In the genomic region with DNA sequence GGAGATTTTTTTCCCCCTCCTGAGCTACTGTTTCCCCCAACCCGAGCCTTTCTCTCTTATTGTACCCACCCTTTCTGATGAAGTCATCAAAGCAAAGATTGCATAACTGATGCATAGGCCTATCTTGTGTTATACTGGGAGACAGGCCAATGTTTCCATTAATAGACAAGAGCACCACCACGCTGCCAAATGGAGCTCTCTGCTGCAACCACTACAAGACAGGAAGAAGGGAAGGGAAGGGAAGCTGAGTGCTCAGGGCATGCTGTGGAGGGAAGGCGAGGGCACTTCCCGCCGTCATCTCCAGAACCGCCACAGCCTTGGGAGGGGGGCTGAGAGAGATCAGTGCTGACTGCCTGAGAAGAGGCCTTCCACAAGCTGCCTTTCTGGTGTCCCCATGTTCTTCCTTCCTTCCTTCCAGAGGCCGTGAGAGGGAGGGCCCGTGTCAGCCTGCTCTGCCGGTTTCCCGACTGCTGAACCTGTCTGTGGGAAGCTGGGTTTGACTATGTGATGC, we compare ENCODE assay signal across 9 cellular contexts.
A peak's percentile ranks its signal among the peaks of the same experiment; 100 is the strongest.
DNase-seq lines count a peak whose midpoint lies in the region; TF ChIP-seq lines count a peak whose summit lies in the region.
"Had no signal": no experiment of that assay in that cellular context is flagged by ENCODE, and none has a peak within 500 bp of the region (broad histone marks: within the 10 kb centered on the region; RNA-seq: fewer than 3 reads in every experiment).

No MANE protein-coding gene starts in this region.

- H3K9me3 Mint-ChIP-seq in H9 = no peaks in the 10 kb centered on the region; a peak in 1 of 5 replicates
- H3K9me3 Mint-ChIP-seq: CD4-positive, CD25-positive, alpha-beta regulatory T cell had no signal

- H2BK12ac ChIP-seq in H9 (ENCODE audit: insufficient read length, low read depth, low read length) = no peak overlapping the region

- H4K20me1 ChIP-seq in SK-N-SH (ENCODE audit: insufficient read depth) (no peaks in the 10 kb centered on the region), H9 (ENCODE audit: control insufficient read depth, insufficient read depth, insufficient read length) (no peaks in the 10 kb centered on the region)

- peak; percentile 49 for TF ChIP-seq RAD21 in SK-N-SH (IDR thresholded peaks at IDR 0.05; ENCODE audit: low read length)

- no peak overlapping the region for H3K18ac ChIP-seq in H9 (ENCODE audit: insufficient read length, low read depth, low read length)

- peaks cover 4% of the 10 kb centered on the region for H3F3A ChIP-seq in SK-N-SH (replicated peaks; ENCODE audit: insufficient read depth)

- H3K23me2 ChIP-seq in H9 (ENCODE audit: insufficient read length, low read depth, low read length, poor library complexity, severe bottlenecking) = no peaks in the 10 kb centered on the region

- H3K79me2 ChIP-seq in SK-N-SH (ENCODE audit: insufficient read depth) = no peaks in the 10 kb centered on the region
- no peaks in the 10 kb centered on the region for H3K79me2 ChIP-seq in parathyroid adenoma
- no peaks in the 10 kb centered on the region for H3K79me2 ChIP-seq in H9 (ENCODE audit: insufficient read depth, low read length)

- no peak overlapping the region for H2BK15ac ChIP-seq in H9 (ENCODE audit: low read depth, low read length)

- H3K56ac ChIP-seq in H9 (ENCODE audit: insufficient read length, low read depth, low read length) = no peak overlapping the region

- peaks cover 28% of the 10 kb centered on the region for H3K27me3 Mint-ChIP-seq in H9 (ENCODE audit: low read depth)

- no peak overlapping the region for H3K14ac ChIP-seq in H9 (ENCODE audit: insufficient read depth, low read length)

- no peak overlapping the region for H2BK20ac ChIP-seq in H9 (ENCODE audit: low read depth, low read length, poor library complexity, severe bottlenecking)

- H2AFZ ChIP-seq in SK-N-SH (ENCODE audit: low read depth) = peak overlapping the region; percentile 60; the same call in 1 of the 2 replicates
- peak overlapping the region; percentile 45 for H2AFZ ChIP-seq in parathyroid adenoma
- no peak overlapping the region for H2AFZ ChIP-seq in H9 (ENCODE audit: low read length)

- CTCF ChIA-PET in SK-N-SH (lab: Yijun Ruan, JAX) = interaction anchor here (0.7 to 1.7 kb wide), 11 partner anchors 9 to 513 kb away, joined by 3 to 8 read pairs (median 3); no protein-coding TSS in a partner anchor

- H3K36me3 ChIP-seq in SK-N-SH (replicated peaks in 1 of 2; ENCODE audit: control insufficient read depth in 1 of 2, insufficient read depth in 2 of 2, low read length in 1 of 2) (no peaks in the 10 kb centered on the region), parathyroid adenoma (ENCODE audit: control insufficient read depth, insufficient read depth, low read length) (no peaks in the 10 kb centered on the region)

- peak overlapping the region in 1 of 3 experiments; percentile 67; a peak in 1 of 7 replicates for H3K27ac Mint-ChIP-seq in H9
- H3K27ac Mint-ChIP-seq: CD4-positive, CD25-positive, alpha-beta regulatory T cell had no signal

- no peaks in the 10 kb centered on the region for H3K9me3 ChIP-seq in SK-N-SH
- no peaks in the 10 kb centered on the region for H3K9me3 ChIP-seq in parathyroid adenoma (ENCODE audit: control insufficient read depth, low read length)
- no peaks in the 10 kb centered on the region for H3K9me3 ChIP-seq in H9 (ENCODE audit: control insufficient read depth, low read depth, low read length)

- H3K23ac ChIP-seq in H9 (ENCODE audit: insufficient read length, low read depth, low read length) = no peak overlapping the region

- TF ChIP-seq EP300 in SK-N-SH (IDR thresholded peaks at IDR 0.05; ENCODE audit: borderline replicate concordance in 1 of 2, low read depth in 1 of 2, low read length in 1 of 2) = 0 out of 4 replicates have a peak, but pooled peaks of 1 of the 2 experiments have one; percentile 15

- peaks cover 23 to 26% of the 10 kb centered on the region in 2 experiments for H3K4me1 Mint-ChIP-seq in H9

- no peak overlapping the region for H4K8ac ChIP-seq in H9 (replicated peaks; ENCODE audit: insufficient read length, low read depth, low read length)

- H2BK5ac ChIP-seq in H9 (ENCODE audit: insufficient read length, low read length) = no peak overlapping the region

- no peak overlapping the region for H3K9ac ChIP-seq in SK-N-SH
- no peak overlapping the region for H3K9ac ChIP-seq in parathyroid adenoma
- no peak overlapping the region for H3K9ac ChIP-seq in H9 (ENCODE audit: extremely low read depth, insufficient read length, low read length)

- no peaks in the 10 kb centered on the region for H3K27me3 ChIP-seq in SK-N-SH (ENCODE audit: insufficient read depth)
- no peaks in the 10 kb centered on the region for H3K27me3 ChIP-seq in parathyroid adenoma (ENCODE audit: control insufficient read depth, insufficient read depth, low read length)
- no peaks in the 10 kb centered on the region; the same call in 1 of the 2 replicates for H3K27me3 ChIP-seq in H9 (ENCODE audit: insufficient read depth, low read length)

- H3K36me3 Mint-ChIP-seq in H9 (ENCODE audit: insufficient read depth in 1 of 3, low read depth in 3 of 3) = no peaks in the 10 kb centered on the region; a peak in 1 of 7 replicates
- H3K36me3 Mint-ChIP-seq: CD4-positive, CD25-positive, alpha-beta regulatory T cell had no signal

- H2BK120ac ChIP-seq in H9 (ENCODE audit: low read depth, low read length, poor library complexity, severe bottlenecking) = no peak overlapping the region

- no peak overlapping the region for H4K91ac ChIP-seq in H9 (ENCODE audit: insufficient read length, low read depth, low read length)

- peaks cover 12 to 45% of the 10 kb centered on the region in 2 experiments for H3K4me1 ChIP-seq in SK-N-SH (ENCODE audit: control insufficient read depth in 1 of 2, insufficient read depth in 2 of 2, low read depth in 1 of 2, low read length in 1 of 2)
- H3K4me1 ChIP-seq in parathyroid adenoma = peaks cover 10% of the 10 kb centered on the region
- peaks cover 6% of the 10 kb centered on the region; the same call in 1 of the 2 replicates for H3K4me1 ChIP-seq in H9 (ENCODE audit: insufficient read depth, low read length)

- H3T11ph ChIP-seq in H9 (ENCODE audit: low read length) = no peak overlapping the region

- peak overlapping the region; percentile 41 for H3K4me2 ChIP-seq in SK-N-SH
- no peak overlapping the region for H3K4me2 ChIP-seq in parathyroid adenoma (ENCODE audit: low read length)
- no peak overlapping the region for H3K4me2 ChIP-seq in H9 (ENCODE audit: insufficient read depth, insufficient read length, low read length)

- WGBS in SK-N-SH (ENCODE audit: low lambda C conversion rate) = 13% methylated on average over 2 of the region's 10 CpGs
- no CpG with 5 or more reads among the region's 10 CpGs for WGBS in H9 (ENCODE audit: extremely low coverage, insufficient read length, low lambda C conversion rate)

- no peak overlapping the region for H3K4me3 Mint-ChIP-seq in H9
- H3K4me3 Mint-ChIP-seq: CD4-positive, CD25-positive, alpha-beta regulatory T cell had no signal

- POLR2A ChIA-PET in SK-N-SH (lab: Yijun Ruan, JAX) = interaction anchor here (0.6 to 2.3 kb wide), 12 partner anchors 9 to 721 kb away, joined by 3 to 8 read pairs (median 4); partner anchors contain the start of gene MAML3

- H3K27ac ChIP-seq in SK-N-SH (ENCODE audit: low read depth in 2 of 2, low read length in 1 of 2) (peak overlapping the region; percentile 55 to 90), parathyroid adenoma (peak overlapping the region; percentile 80), H9 (ENCODE audit: insufficient read length, low read depth, low read length) (no peak overlapping the region)

- no peak overlapping the region for H3K4me3 ChIP-seq in SK-N-SH (ENCODE audit: low read depth in 2 of 2, low read length in 1 of 2)
- no peak overlapping the region for H3K4me3 ChIP-seq in foreskin fibroblast (ENCODE audit: low read depth in 1 of 2, low read length in 2 of 2)
- no peak overlapping the region for H3K4me3 ChIP-seq in parathyroid adenoma (ENCODE audit: low read depth, low read length)

- no peaks in the 10 kb centered on the region for H3K79me1 ChIP-seq in H9 (ENCODE audit: insufficient read depth, low read depth, low read length, poor library complexity, severe bottlenecking)

- H3K4ac ChIP-seq in H9 (ENCODE audit: low read depth, low read length) = no peak overlapping the region

- H2AK5ac ChIP-seq in H9 (ENCODE audit: insufficient read length, low read length) = no peak overlapping the region

- H3K9me2 ChIP-seq in SK-N-SH = no peaks in the 10 kb centered on the region

- peak; percentile 37 for DNase-seq in NCI-H748 (lab: John Stamatoyannopoulos, UW; ENCODE audit: unreplicated experiment)
- no peak for DNase-seq in NCI-H748 treated with DMSO at 0.1 percent for 48 hours (lab: John Stamatoyannopoulos, UW)
- DNase-seq in SK-N-SH = peak; percentile 72
- DNase-seq in foreskin fibroblast = peak; percentile 75 to 91
- no peak for DNase-seq in stimulated activated CD4-positive, alpha-beta T cell treated with anti-CD3 and anti-CD28 coated beads, Interleukin-2, amount 100 ng/mL, for 48 hours
- no peak for DNase-seq in 8988T
- DNase-seq in H9 = no peak
- DNase-seq: CD4-positive, CD25-positive, alpha-beta regulatory T cell had no signal

- TF ChIP-seq CTCF in SK-N-SH (IDR thresholded peaks at IDR 0.05) = peak; percentile 41
- TF ChIP-seq CTCF in foreskin fibroblast (IDR thresholded peaks at IDR 0.05; ENCODE audit: low read depth, low read length) = peak; percentile 25
- no peak for TF ChIP-seq CTCF in parathyroid adenoma (IDR thresholded peaks at IDR 0.05)
- no peak for TF ChIP-seq CTCF in H9 (conservative IDR thresholded peaks at IDR 0.05)

- H4K5ac ChIP-seq in H9 (ENCODE audit: insufficient read length, low read depth, low read length) = no peak overlapping the region

TF ChIP-seq in SK-N-SH, 30 proteins besides CTCF, POLR2A, EP300 and RAD21 (continues in another document):
- TF ChIP-seq, protein P1, sequence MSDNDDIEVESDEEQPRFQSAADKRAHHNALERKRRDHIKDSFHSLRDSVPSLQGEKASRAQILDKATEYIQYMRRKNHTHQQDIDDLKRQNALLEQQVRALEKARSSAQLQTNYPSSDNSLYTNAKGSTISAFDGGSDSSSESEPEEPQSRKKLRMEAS (IDR thresholded peaks at IDR 0.05; ENCODE audit: low read depth) = peak; percentile 93
- TF ChIP-seq ELF1 (IDR thresholded peaks at IDR 0.05) (0 out of 2 replicates have a peak, but pooled peaks have one; percentile 23), FOSL2 (IDR thresholded peaks at IDR 0.05; ENCODE audit: borderline replicate concordance, low read depth) (peak; percentile 29; the same call in 1 of the 2 replicates), GABPA (IDR thresholded peaks at IDR 0.05; ENCODE audit: low read depth) (peak; percentile 35; the same call in 1 of the 2 replicates), NFIC (IDR thresholded peaks at IDR 0.05; ENCODE audit: borderline replicate concordance) (peak; percentile 92), MXI1 (IDR thresholded peaks at IDR 0.05; ENCODE audit: low read depth, low read length) (peak; percentile 81), SIN3A (IDR thresholded peaks at IDR 0.05; ENCODE audit: borderline replicate concordance, low read depth, low read length) (no peak)

Comparison
In these comparisons a context has a peak if more than half of its experiments do, and no peak if none do; other contexts are left out.
1. DNase-seq: peak in NCI-H748 (single experiment), SK-N-SH (single experiment) and foreskin fibroblast (2 of 2); none in NCI-H748 treated with DMSO at 0.1 percent for 48 hours (single experiment), stimulated activated CD4-positive, alpha-beta T cell treated with anti-CD3 and anti-CD28 coated beads, Interleukin-2, amount 100 ng/mL, for 48 hours (0 of 2), 8988T (single experiment) and H9 (single experiment).
2. CTCF ChIP-seq: peak in SK-N-SH (single experiment) and foreskin fibroblast (single experiment); none in parathyroid adenoma (single experiment) and H9 (single experiment).